In genomic region chr4:140251566-140251965, GRCh38 we compare ENCODE assay signal across 10 cellular contexts.
DNase-seq lines count a peak whose midpoint lies in the region; ATAC-seq and TF ChIP-seq lines count a peak whose summit lies in the region.
"Had no signal": no experiment of that assay in that cellular context is flagged by ENCODE, and none has a peak within 500 bp of the region (broad histone marks: within the 10 kb centered on the region; RNA-seq: fewer than 3 reads in every experiment).

No MANE protein-coding gene starts in this region.

- CTCF ChIA-PET in T-cell (lab: Charles Lee), result interaction anchor here (3.6 to 4.3 kb wide), 2 partner anchors 239 kb away, joined by 19 to 32 read pairs; no protein-coding TSS in a partner anchor

- TF ChIP-seq CTCF in foreskin keratinocyte (conservative IDR thresholded peaks at IDR 0.05), result no peak

- H3K36me3 Mint-ChIP-seq in T-cell, result no peaks in the 10 kb centered on the region
- no peaks in the 10 kb centered on the region for H3K36me3 Mint-ChIP-seq in stimulated activated effector memory CD8-positive, alpha-beta T cell treated with anti-CD3 and anti-CD28 coated beads, Interleukin-12 subunit alpha, Interleukin-12 subunit beta, amount 100 ng/mL, for 72 hours
- H3K36me3 Mint-ChIP-seq in stimulated activated memory B cell treated with anti-CD40 and anti-IgM and Interleukin-4, amounts not matched to agents 10 μg/mL and 1 μg/mL and 100 μg/mL, for 72 hours, result no peaks in the 10 kb centered on the region

- POLR2A ChIA-PET in T-cell (lab: Charles Lee), result no interaction called here

- no peak overlapping the region for H3K27ac Mint-ChIP-seq in T-cell
- H3K27ac Mint-ChIP-seq in stimulated activated effector memory CD8-positive, alpha-beta T cell treated with anti-CD3 and anti-CD28 coated beads, Interleukin-12 subunit alpha, Interleukin-12 subunit beta, amount 100 ng/mL, for 72 hours, result peak overlapping the region; percentile 29
- no peak overlapping the region for H3K27ac Mint-ChIP-seq in stimulated activated memory B cell treated with anti-CD40 and anti-IgM and Interleukin-4, amounts not matched to agents 10 μg/mL and 1 μg/mL and 100 μg/mL, for 72 hours

- H3K27me3 Mint-ChIP-seq in T-cell, result peaks cover 5 to 18% of the 10 kb centered on the region in 2 donors
- H3K27me3 Mint-ChIP-seq in stimulated activated memory B cell treated with anti-CD40 and anti-IgM and Interleukin-4, amounts not matched to agents 10 μg/mL and 1 μg/mL and 100 μg/mL, for 72 hours, result peaks cover 24% of the 10 kb centered on the region

- H3K4me1 Mint-ChIP-seq in T-cell, result peaks cover 4 to 12% (median 5%) of the 10 kb centered on the region in 3 donors
- H3K4me1 Mint-ChIP-seq in stimulated activated effector memory CD8-positive, alpha-beta T cell treated with anti-CD3 and anti-CD28 coated beads, Interleukin-12 subunit alpha, Interleukin-12 subunit beta, amount 100 ng/mL, for 72 hours, result peaks cover 32% of the 10 kb centered on the region
- H3K4me1 Mint-ChIP-seq in stimulated activated memory B cell treated with anti-CD40 and anti-IgM and Interleukin-4, amounts not matched to agents 10 μg/mL and 1 μg/mL and 100 μg/mL, for 72 hours, result peaks cover 7% of the 10 kb centered on the region

- H3K4me2 ChIP-seq in Karpas-422 (ENCODE audit: low read depth, low read length, poor library complexity, severe bottlenecking), result no peak overlapping the region

- no peaks in the 10 kb centered on the region for H3K9me3 Mint-ChIP-seq in T-cell
- no peaks in the 10 kb centered on the region for H3K9me3 Mint-ChIP-seq in stimulated activated effector memory CD8-positive, alpha-beta T cell treated with anti-CD3 and anti-CD28 coated beads, Interleukin-12 subunit alpha, Interleukin-12 subunit beta, amount 100 ng/mL, for 72 hours
- no peaks in the 10 kb centered on the region for H3K9me3 Mint-ChIP-seq in stimulated activated memory B cell treated with anti-CD40 and anti-IgM and Interleukin-4, amounts not matched to agents 10 μg/mL and 1 μg/mL and 100 μg/mL, for 72 hours

- H2AFZ ChIP-seq in Karpas-422 (ENCODE audit: low read length), result no peak overlapping the region

- H3K9ac ChIP-seq in Karpas-422 (ENCODE audit: low read length), result no peak overlapping the region; the same call in 1 of the 2 replicates

- ATAC-seq in T-cell (replicated peaks in 1 of 4) (no peak), foreskin keratinocyte (peak; percentile 82)
- ATAC-seq in stimulated activated effector memory CD8-positive, alpha-beta T cell treated with anti-CD3 and anti-CD28 coated beads, Interleukin-12 subunit alpha, Interleukin-12 subunit beta, amount 100 ng/mL, for 72 hours, result no peak
- ATAC-seq in stimulated activated memory B cell treated with anti-CD40 and anti-IgM and Interleukin-4, amounts not matched to agents 10 μg/mL and 1 μg/mL and 100 μg/mL, for 72 hours, result no peak

- H3K79me2 ChIP-seq in Karpas-422 (ENCODE audit: low read length), result no peaks in the 10 kb centered on the region

- peak overlapping the region; percentile 73 to 77 (median 77) for H3K4me3 Mint-ChIP-seq in T-cell
- H3K4me3 Mint-ChIP-seq in stimulated activated effector memory CD8-positive, alpha-beta T cell treated with anti-CD3 and anti-CD28 coated beads, Interleukin-12 subunit alpha, Interleukin-12 subunit beta, amount 100 ng/mL, for 72 hours, result peak overlapping the region; percentile 24
- H3K4me3 Mint-ChIP-seq in stimulated activated memory B cell treated with anti-CD40 and anti-IgM and Interleukin-4, amounts not matched to agents 10 μg/mL and 1 μg/mL and 100 μg/mL, for 72 hours, result no peak overlapping the region

- H3K27me3 ChIP-seq in foreskin keratinocyte (no peaks in the 10 kb centered on the region), Karpas-422 (ENCODE audit: low read length) (no peaks in the 10 kb centered on the region)

- H3K27ac ChIP-seq in foreskin keratinocyte (peak overlapping the region; percentile 55), Karpas-422 (ENCODE audit: low read length) (no peak overlapping the region)
- H3K27ac ChIP-seq: neutrophil had no signal

- no peaks in the 10 kb centered on the region for H3K9me3 ChIP-seq in Karpas-422 (ENCODE audit: low read length)
- H3K9me3 ChIP-seq: neutrophil had no signal

- peaks cover 14% of the 10 kb centered on the region for H3K4me1 ChIP-seq in foreskin keratinocyte
- H3K4me1 ChIP-seq in Karpas-422 (ENCODE audit: low read length), result peaks cover 57% of the 10 kb centered on the region

- no peaks in the 10 kb centered on the region for H3K9me2 ChIP-seq in Karpas-422 (replicated peaks; ENCODE audit: insufficient read depth, low read length)

- no peaks in the 10 kb centered on the region for H3K36me3 ChIP-seq in Karpas-422 (ENCODE audit: insufficient read depth, low read length)
- H3K36me3 ChIP-seq: neutrophil had no signal

- H3K4me3 ChIP-seq in Karpas-422 (ENCODE audit: low read length), result no peak overlapping the region

- H4K20me1 ChIP-seq in Karpas-422 (ENCODE audit: insufficient read depth, low read depth, low read length), result no peaks in the 10 kb centered on the region

- peak; percentile 33 for DNase-seq in DMS 273 (lab: John Stamatoyannopoulos, UW; ENCODE audit: unreplicated experiment)
- no peak for DNase-seq in DMS 273 treated with DMSO at 0.1 percent for 48 hours (lab: John Stamatoyannopoulos, UW)
- DNase-seq in T-cell, result no peak
- DNase-seq in foreskin keratinocyte, result peak; percentile 58 to 84
- no peak for DNase-seq in stimulated activated effector memory CD8-positive, alpha-beta T cell treated with anti-CD3 and anti-CD28 coated beads, Interleukin-12 subunit alpha, Interleukin-12 subunit beta, amount 100 ng/mL, for 72 hours (ENCODE audit: low spot score in 2 of 2)
- no peak for DNase-seq in SIG-M5 (lab: John Stamatoyannopoulos, UW)
- DNase-seq in Karpas-422, result no peak
- DNase-seq: 8988T had no signal

Comparison
In these comparisons a context has a peak if more than half of its experiments do, and no peak if none do; other contexts are left out.
1. DNase-seq: peak in DMS 273 (single experiment) and foreskin keratinocyte (2 of 2); none in DMS 273 treated with DMSO at 0.1 percent for 48 hours (single experiment), T-cell (0 of 34), stimulated activated effector memory CD8-positive, alpha-beta T cell treated with anti-CD3 and anti-CD28 coated beads, Interleukin-12 subunit alpha, Interleukin-12 subunit beta, amount 100 ng/mL, for 72 hours (0 of 2), SIG-M5 (single experiment) and Karpas-422 (single experiment).